29 cellular contexts compared by ENCODE assay signal in the genomic region with DNA sequence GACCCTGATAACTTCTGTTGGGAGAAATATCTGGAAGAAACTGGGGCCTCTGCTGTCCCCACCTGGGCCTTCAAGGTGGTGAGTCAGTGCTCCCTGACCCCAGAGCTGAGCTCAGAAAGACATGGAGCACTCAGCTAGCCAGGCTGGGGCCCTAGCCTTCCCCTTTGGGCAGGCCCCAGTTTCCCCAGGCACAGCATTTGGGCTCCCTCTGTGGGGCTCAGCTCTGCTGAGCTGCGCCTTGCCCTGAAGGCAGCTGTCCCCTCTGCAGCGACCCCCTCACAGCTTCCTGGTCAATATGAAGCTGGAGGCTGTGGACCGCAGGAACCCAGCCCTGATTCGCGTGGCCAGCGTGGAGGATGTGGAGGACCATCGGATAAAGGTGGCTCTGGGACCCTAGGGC. TPM values are rescaled to one million over a fixed set of nuclear protein-coding genes. Genes with fewer than 3 reads are reported as not detected.
"Had no signal": no experiment of that assay in that cellular context is flagged by ENCODE, and none has a peak within 500 bp of the region (broad histone marks: within the 10 kb centered on the region; RNA-seq: fewer than 3 reads in every experiment).

No MANE protein-coding gene starts in this region.

- DNase-seq: activated B cell treated with CpG ODN at 0.5 μM for 24 hours; activated CD4-positive, alpha-beta T cell treated with anti-CD3 and anti-CD28 coated beads for 48 hours; activated CD4-positive, alpha-beta T cell treated with anti-CD3 and anti-CD28 coated beads, Interleukin-2, amount 50 U/mL, for 1 hour; activated CD4-positive, alpha-beta T cell treated with anti-CD3 and anti-CD28 coated beads, Interleukin-2, amount 50 U/mL, for 48 hours; activated CD8-positive, alpha-beta memory T cell treated with anti-CD3 and anti-CD28 coated beads, Interleukin-2, amount 10 ng/mL, durations not matched to agents 7 days and 5 days; activated CD8-positive, alpha-beta memory T cell treated with anti-CD3 and anti-CD28 coated beads, Interleukin-2, amount 50 U/mL, for 4 hours; activated CD8-positive, alpha-beta T cell treated with anti-CD3 and anti-CD28 coated beads, Interleukin-2, amount 10 ng/mL, durations not matched to agents 7 days and 5 days; activated gamma-delta T cell; activated naive CD4-positive, alpha-beta T cell; activated naive CD4-positive, alpha-beta T cell treated with anti-CD3 and anti-CD28 coated beads, Interleukin-2, amount 10 ng/mL, durations not matched to agents 7 days and 5 days; activated naive CD8-positive, alpha-beta T cell treated with anti-CD3 and anti-CD28 coated beads, Interleukin-2, amount 10 ng/mL, durations not matched to agents 7 days and 5 days; activated T-cell treated with anti-CD3 and anti-CD28 coated beads, Interleukin-2, amount 50 U/mL, for 1 hour; activated T-cell treated with anti-CD3 and anti-CD28 coated beads, Interleukin-2, amount 50 U/mL, for 48 hours; anterior cingulate cortex; brain microvascular endothelial cell; effector CD8-positive, alpha-beta T cell; esophagus squamous epithelium; foreskin melanocyte; heart right ventricle; T-helper 1 cell; T-helper 17 cell; T1000; WERI-Rb-1 had no signal

- H3K27ac ChIP-seq: brain microvascular endothelial cell, epithelial cell of prostate, esophagus squamous epithelium, gastroesophageal sphincter, heart right ventricle, WERI-Rb-1 had no signal

- H3K4me3 ChIP-seq: esophagus squamous epithelium, gastroesophageal sphincter, heart right ventricle had no signal

- H3K36me3 ChIP-seq: brain microvascular endothelial cell, WERI-Rb-1 had no signal

- H3K9me3 ChIP-seq: esophagus squamous epithelium, gastroesophageal sphincter, heart right ventricle had no signal

- H3K27me3 ChIP-seq: brain microvascular endothelial cell, esophagus squamous epithelium, gastroesophageal sphincter, heart right ventricle had no signal

- ATAC-seq: activated CD4-positive, CD25-positive, alpha-beta regulatory T cell treated with anti-CD3 and anti-CD28 coated beads, Interleukin-2, amount 50 U/mL, for 24 hours; activated CD8-positive, alpha-beta memory T cell treated with anti-CD3 and anti-CD28 coated beads, Interleukin-2, amount 10 ng/mL, durations not matched to agents 7 days and 5 days; activated CD8-positive, alpha-beta T cell treated with anti-CD3 and anti-CD28 coated beads, Interleukin-2, amount 10 ng/mL, durations not matched to agents 7 days and 5 days; activated naive CD4-positive, alpha-beta T cell treated with anti-CD3 and anti-CD28 coated beads, Interleukin-2, amount 50 U/mL, for 72 hours; gastroesophageal sphincter; heart right ventricle; T-helper 17 cell had no signal

- H3K4me1 ChIP-seq: esophagus squamous epithelium, gastroesophageal sphincter had no signal

RNA-seq across cellular contexts. Expression of a gene that starts 24.8 kb away (rescaled TPM):
- total RNA-seq: activated T-helper 1 cell treated with anti-CD3 and anti-CD28 coated beads, Interleukin-12 subunit alpha, Interleukin-12 subunit beta, Interleukin-2, Interleukin-4 antibody, amounts not matched to agents 30 ng/mL and 10 ng/mL and 1 ng/mL, durations not matched to agents 14 hours and 24 hours and 36 hours; glomerular endothelial cell had no signal
